ENCODE assay signal across 8 cellular contexts in the genomic region with DNA sequence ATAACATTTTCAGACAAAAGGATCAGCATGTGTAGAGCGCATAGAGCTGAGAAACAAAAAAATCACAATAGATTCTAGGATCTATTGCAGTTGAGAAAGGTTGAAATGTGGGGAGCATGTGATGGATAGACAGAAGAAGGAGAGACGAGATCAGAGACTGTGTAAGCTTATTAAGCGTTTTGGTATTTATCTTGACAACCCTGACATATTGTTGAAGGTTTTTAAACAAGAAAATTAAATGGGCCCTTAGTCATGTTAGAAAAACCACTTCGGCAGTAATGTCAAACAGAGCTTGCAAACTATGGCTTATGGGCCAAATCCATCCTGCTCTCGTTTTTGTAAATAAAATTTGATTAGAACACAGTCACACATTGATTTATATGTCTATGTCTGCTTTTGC.
"Had no signal": no experiment of that assay in that cellular context is flagged by ENCODE, and none has a peak within 500 bp of the region (broad histone marks: within the 10 kb centered on the region; RNA-seq: fewer than 3 reads in every experiment).

No MANE protein-coding gene starts in this region.

- H3K9ac ChIP-seq: KMS-11 had no signal

- H2AFZ ChIP-seq: GM23338 had no signal

- H3K4me2 ChIP-seq: GM23338, KMS-11 had no signal

- ATAC-seq: GM23338, HCT116, HepG2 had no signal

- DNase-seq: H9, HFFc6, KBM-7 had no signal

- H3K27ac ChIP-seq: HL-60, KMS-11 had no signal

- H3K4me3 ChIP-seq: GM23338 had no signal
